Comparison of ENCODE assay signal across 10 cellular contexts in genomic region chr5:68274847-68275700, GRCh38. TPM values are rescaled to one million over a fixed set of nuclear protein-coding genes. Genes with fewer than 3 reads are reported as not detected.
DNase-seq lines count a peak whose midpoint lies in the region; ATAC-seq and TF ChIP-seq lines count a peak whose summit lies in the region.
"Had no signal": no experiment of that assay in that cellular context is flagged by ENCODE, and none has a peak within 500 bp of the region (broad histone marks: within the 10 kb centered on the region; RNA-seq: fewer than 3 reads in every experiment).

No MANE protein-coding gene starts in this region.

- no peak for TF ChIP-seq CTCF in GM06990 (IDR thresholded peaks at IDR 0.05; ENCODE audit: insufficient read depth, low read length, poor library complexity, severe bottlenecking)
- TF ChIP-seq CTCF in gastroesophageal sphincter (IDR thresholded peaks at IDR 0.05) = no peak

- no peak for TF ChIP-seq EP300 in gastroesophageal sphincter (IDR thresholded peaks at IDR 0.05)

- ATAC-seq in GM19467 (IDR thresholded peaks at IDR 0.05; ENCODE audit: unreplicated experiment) (peak; percentile 41), HG03378 (IDR thresholded peaks at IDR 0.05; ENCODE audit: unreplicated experiment) (peak; percentile 61), gastroesophageal sphincter (no peak)
- ATAC-seq: sciatic nerve had no signal

- TF ChIP-seq POLR2A in gastroesophageal sphincter (IDR thresholded peaks at IDR 0.05) = no peak

- H3K27me3 ChIP-seq in GM06990 (replicated peaks; ENCODE audit: control insufficient read depth, insufficient read depth, low read length) (no peaks in the 10 kb centered on the region), gastroesophageal sphincter (no peaks in the 10 kb centered on the region)
- H3K27me3 ChIP-seq: MG63 had no signal

- WGBS in gastroesophageal sphincter (ENCODE audit: low coverage in 1 of 2), 2 donors = 63 to 77% methylated on average over 9 of the region's 9 CpGs

- peaks cover 29 to 87% (median 49%) of the 10 kb centered on the region in 3 donors for H3K4me1 ChIP-seq in gastroesophageal sphincter

- H3K4me3 ChIP-seq in GM06990 (replicated peaks; ENCODE audit: low read depth, low read length) (no peak overlapping the region; the same call in 1 of the 2 replicates), gastroesophageal sphincter (no peak overlapping the region)
- H3K4me3 ChIP-seq: MG63 had no signal

- H3K27ac ChIP-seq in gastroesophageal sphincter = peak overlapping the region; percentile 69 to 86 (median 78)

- no peaks in the 10 kb centered on the region; the same call in none of the 2 replicates for H3K36me3 ChIP-seq in GM06990 (ENCODE audit: control insufficient read depth, insufficient read depth, low read length)
- H3K36me3 ChIP-seq in gastroesophageal sphincter = peaks cover 20 to 69% of the 10 kb centered on the region in 2 donors

- H3K9me3 ChIP-seq in gastroesophageal sphincter = no peaks in the 10 kb centered on the region
- H3K9me3 ChIP-seq: MG63 had no signal

- peak; percentile 56 for DNase-seq in GM06990 (ENCODE audit: extremely low read depth, insufficient read length)
- DNase-seq in HuH-7 (ENCODE audit: low spot score) = no peak
- DNase-seq in mucosa of gallbladder (ENCODE audit: low spot score) = no peak
- no peak for DNase-seq in retina
- DNase-seq in activated effector memory CD4-positive, alpha-beta T cell treated with anti-CD3 and anti-CD28 coated beads, Interleukin-2, amount 50 U/mL, for 16 hours = no peak
- DNase-seq: MG63 had no signal

RNA-seq across cellular contexts. Expression of gene PIK3R1, which starts 59.5 kb away (rescaled TPM):
- total RNA-seq in gastroesophageal sphincter (100 to 1,000 TPM; 188 to 403 (median 312) TPM), mucosa of gallbladder (125 TPM)
